In genomic region chr1:168170552-168171508, GRCh38 we compare ENCODE assay signal across 18 cellular contexts. TPM values are rescaled to one million over a fixed set of nuclear protein-coding genes. Genes with fewer than 3 reads are reported as not detected.
DNase-seq lines count a peak whose midpoint lies in the region; ATAC-seq, FAIRE-seq and TF ChIP-seq lines count a peak whose summit lies in the region.
"Had no signal": no experiment of that assay in that cellular context is flagged by ENCODE, and none has a peak within 500 bp of the region (broad histone marks: within the 10 kb centered on the region; RNA-seq: fewer than 3 reads in every experiment).

No MANE protein-coding gene starts in this region.

- no peaks in the 10 kb centered on the region for H3K36me3 Mint-ChIP-seq in WTC11
- peaks cover 0 to 4% (median 0%) of the 10 kb centered on the region in 5 donors for H3K36me3 Mint-ChIP-seq in naive thymus-derived CD4-positive, alpha-beta T cell
- H3K36me3 Mint-ChIP-seq: T-cell had no signal

- H3K9me3 ChIP-seq in neuron (ENCODE audit: low read length) (no peaks in the 10 kb centered on the region), esophagus squamous epithelium (no peaks in the 10 kb centered on the region)
- H3K9me3 ChIP-seq in naive thymus-derived CD4-positive, alpha-beta T cell (ENCODE audit: control insufficient read depth in 2 of 3, low read length in 3 of 3): no peaks in the 10 kb centered on the region
- H3K9me3 ChIP-seq: thoracic aorta had no signal

- H3K27me3 ChIP-seq in neuron (ENCODE audit: insufficient read depth, low read length): no peaks in the 10 kb centered on the region
- H3K27me3 ChIP-seq in esophagus squamous epithelium: no peaks in the 10 kb centered on the region
- no peaks in the 10 kb centered on the region for H3K27me3 ChIP-seq in naive thymus-derived CD4-positive, alpha-beta T cell (ENCODE audit: control insufficient read depth in 2 of 2, insufficient read depth in 2 of 2, low read length in 2 of 2)

- no peaks in the 10 kb centered on the region for H3K4me1 Mint-ChIP-seq in WTC11
- H3K4me1 Mint-ChIP-seq in naive thymus-derived CD4-positive, alpha-beta T cell: peaks cover 0 to 1% (median 0%) of the 10 kb centered on the region in 7 donors

- intact Hi-C loops in esophagus squamous epithelium (cut with DNase I): no loop called here
- intact Hi-C loops in naive thymus-derived CD4-positive, alpha-beta T cell (cut with micrococcal nuclease): loop anchor here in 1 of 2 donors (10.0 kb wide), 2 partner anchors 366 to 1314 kb away; partner anchors contain the start of gene SLC19A2

- H3K9me3 Mint-ChIP-seq in WTC11: peaks cover 4% of the 10 kb centered on the region
- peaks cover 0 to 2% (median 0%) of the 10 kb centered on the region in 11 donors for H3K9me3 Mint-ChIP-seq in naive thymus-derived CD4-positive, alpha-beta T cell
- H3K9me3 Mint-ChIP-seq: endodermal cell, T-cell had no signal

- peak; percentile 65 for FAIRE-seq in GM12891 (lab: Jason Lieb, UNC)

- TF ChIP-seq POLR2A in GM12891 (IDR thresholded peaks at IDR 0.05; ENCODE audit: low read depth, low read length): no peak
- TF ChIP-seq POLR2A in esophagus squamous epithelium (IDR thresholded peaks at IDR 0.05): no peak

- no peak overlapping the region for H3K27ac ChIP-seq in esophagus squamous epithelium
- no peak overlapping the region for H3K27ac ChIP-seq in naive thymus-derived CD4-positive, alpha-beta T cell (ENCODE audit: low read depth, low read length)
- H3K27ac ChIP-seq: C4-2B, thoracic aorta had no signal

- H3K4me3 Mint-ChIP-seq in WTC11: no peak overlapping the region
- H3K4me3 Mint-ChIP-seq in naive thymus-derived CD4-positive, alpha-beta T cell: no peak overlapping the region
- H3K4me3 Mint-ChIP-seq: endodermal cell, T-cell had no signal

- WGBS in esophagus squamous epithelium, 2 donors: 88 to 90% methylated on average over 5 to 7 of the region's 7 CpGs

- H3K36me3 ChIP-seq in neuron (ENCODE audit: insufficient read depth, low read length): no peaks in the 10 kb centered on the region
- H3K36me3 ChIP-seq in esophagus squamous epithelium: no peaks in the 10 kb centered on the region
- no peaks in the 10 kb centered on the region for H3K36me3 ChIP-seq in naive thymus-derived CD4-positive, alpha-beta T cell (ENCODE audit: control insufficient read depth in 2 of 3, insufficient read depth in 3 of 3, low read length in 3 of 3)
- H3K36me3 ChIP-seq: thoracic aorta had no signal

- no peak overlapping the region for H3K27ac Mint-ChIP-seq in WTC11
- H3K27ac Mint-ChIP-seq in naive thymus-derived CD4-positive, alpha-beta T cell: no peak overlapping the region
- H3K27ac Mint-ChIP-seq: endodermal cell, T-cell had no signal

- CTCF ChIA-PET in WTC11 (lab: Charles Lee): interaction anchor here (0.5 to 0.7 kb wide), 2 partner anchors 163 to 439 kb away, joined by 3 read pairs; no protein-coding TSS in a partner anchor
- CTCF ChIA-PET in HEK293T (lab: Yijun Ruan, JAX): no interaction called here
- CTCF ChIA-PET in naive thymus-derived CD4-positive, alpha-beta T cell (lab: Charles Lee): no interaction called here

- POLR2A ChIA-PET in WTC11 (lab: Charles Lee): no interaction called here
- POLR2A ChIA-PET in HEK293T (lab: Yijun Ruan, JAX): no interaction called here
- POLR2A ChIA-PET in naive thymus-derived CD4-positive, alpha-beta T cell (lab: Charles Lee): interaction anchor here (0.6 kb wide), 1 partner anchor 11 kb away, joined by 7 read pairs; no protein-coding TSS in a partner anchor

- ATAC-seq in HG03064 (IDR thresholded peaks at IDR 0.05; ENCODE audit: low read depth, unreplicated experiment) (peak; percentile 73), WTC11 (peak; percentile 28; the same call in 1 of the 2 replicates)
- ATAC-seq in naive thymus-derived CD4-positive, alpha-beta T cell: no peak
- ATAC-seq: sciatic nerve, T-cell had no signal

- no peaks in the 10 kb centered on the region; the same call in none of the 2 replicates for H3K27me3 Mint-ChIP-seq in WTC11 (ENCODE audit: low read depth)
- peaks cover 12 to 27% (median 16%) of the 10 kb centered on the region in 5 donors for H3K27me3 Mint-ChIP-seq in naive thymus-derived CD4-positive, alpha-beta T cell

- no peak for TF ChIP-seq CTCF in WTC11 (IDR thresholded peaks at IDR 0.05)
- no peak for TF ChIP-seq CTCF in esophagus squamous epithelium (IDR thresholded peaks at IDR 0.05)

- no peak overlapping the region for H3K4me3 ChIP-seq in neuron (ENCODE audit: low read length)
- H3K4me3 ChIP-seq in esophagus squamous epithelium: no peak overlapping the region
- no peak overlapping the region for H3K4me3 ChIP-seq in naive thymus-derived CD4-positive, alpha-beta T cell (ENCODE audit: low read length)
- H3K4me3 ChIP-seq: lung, thoracic aorta had no signal

- peak overlapping the region; percentile 77 for H2AFZ ChIP-seq in neuron (ENCODE audit: low read depth, low read length)

- DNase-seq in GM12891 (ENCODE audit: insufficient read length, low spot score) (no peak), WTC11 (ENCODE audit: low spot score) (no peak), esophagus squamous epithelium (lab: John Stamatoyannopoulos, UW) (no peak), HEK293T (ENCODE audit: extremely low spot score) (no peak)
- DNase-seq in naive thymus-derived CD4-positive, alpha-beta T cell: no peak
- DNase-seq: endodermal cell; foreskin melanocyte; NCI-H1092; NCI-H446; stimulated activated CD4-positive, alpha-beta T cell treated with anti-CD3 and anti-CD28 coated beads, Interleukin-4, amount 100 ng/mL, for 1 hour; stimulated activated CD8-positive, alpha-beta memory T cell treated with anti-CD3 and anti-CD28 coated beads, Interleukin-4, amount 100 ng/mL, for 48 hours; T-cell had no signal

- H3K4me1 ChIP-seq in neuron (ENCODE audit: insufficient read depth, low read length) (no peaks in the 10 kb centered on the region), esophagus squamous epithelium (no peaks in the 10 kb centered on the region)
- no peaks in the 10 kb centered on the region for H3K4me1 ChIP-seq in naive thymus-derived CD4-positive, alpha-beta T cell (ENCODE audit: control insufficient read depth in 2 of 2, insufficient read depth in 2 of 2, low read length in 2 of 2)

TF ChIP-seq in GM12891, 5 proteins besides CTCF, POLR2A, EP300 and RAD21:
- TF ChIP-seq POLR2AphosphoS5 (IDR thresholded peaks at IDR 0.05; ENCODE audit: low read depth, low read length): no peak
- TF ChIP-seq POU2F2 (IDR thresholded peaks at IDR 0.05; ENCODE audit: low read depth, low read length): no peak
- peak; percentile 76 for TF ChIP-seq SPI1 (IDR thresholded peaks at IDR 0.05; ENCODE audit: low read depth, low read length)

TF ChIP-seq in WTC11, 78 proteins besides CTCF, POLR2A, EP300 and RAD21 (continues in another document):
- TF ChIP-seq ZNF232 (CRISPR knock-in tag; IDR thresholded peaks at IDR 0.05): no peak
- TF ChIP-seq ELF4 (CRISPR knock-in tag; IDR thresholded peaks at IDR 0.05; ENCODE audit: low read depth): no peak
- no peak for TF ChIP-seq PREB (CRISPR knock-in tag; IDR thresholded peaks at IDR 0.05; ENCODE audit: borderline replicate concordance)

TF ChIP-seq in HEK293T, 16 proteins besides CTCF, POLR2A, EP300 and RAD21:
- TF ChIP-seq PKNOX1 (IDR thresholded peaks at IDR 0.05) (no peak), TARDBP (IDR thresholded peaks at IDR 0.05) (no peak), LEF1 (IDR thresholded peaks at IDR 0.05; ENCODE audit: borderline replicate concordance) (no peak)

RNA-seq across cellular contexts. Expression of gene TIPRL, which starts 7.9 kb away (rescaled TPM):
- 25.1 TPM for polyA plus RNA-seq in GM12891 (2012; ENCODE audit: low read depth, missing spikeins)
- total RNA-seq in WTC11 (2021) (25.3 to 25.8 TPM (median 25.4 TPM) in 3 replicates), esophagus squamous epithelium (10 to 100 TPM; 14.5 to 45.1 (median 23.7) TPM)
- total RNA-seq in naive thymus-derived CD4-positive, alpha-beta T cell: 10 to 100 TPM; 17.2 to 41.2 (median 23.5) TPM
- polyA plus RNA-seq in naive thymus-derived CD4-positive, alpha-beta T cell: 10 to 100 TPM; 22.9 to 44.9 TPM

RNA-seq across cellular contexts. Expression of gene GPR161, which starts 34.1 kb away (rescaled TPM):
- 0.06 TPM for polyA plus RNA-seq in GM12891 (2012; ENCODE audit: low read depth, missing spikeins)
- total RNA-seq in WTC11 (2021) (11.0 to 11.6 TPM (median 11.2 TPM) in 3 replicates), esophagus squamous epithelium (10 to 100 TPM in 1 of 4 donors, 1 to 10 TPM in 3; 1.7 to 12.2 (median 3.9) TPM)
- under 1 TPM in 4 of 5 experiments, not detected in 1; 0.05 to 0.60 (median 0.17) TPM for total RNA-seq in naive thymus-derived CD4-positive, alpha-beta T cell
- polyA plus RNA-seq in naive thymus-derived CD4-positive, alpha-beta T cell: not detected

RNA-seq across cellular contexts. Expression of gene SFT2D2, which starts 55.0 kb away (rescaled TPM):
- 6.4 TPM for polyA plus RNA-seq in GM12891 (2012; ENCODE audit: low read depth, missing spikeins)
- total RNA-seq in WTC11 (2021): 23.2 to 28.1 TPM (median 25.2 TPM) in 3 replicates
- total RNA-seq in esophagus squamous epithelium: 10 to 100 TPM; 34.0 to 44.1 (median 40.1) TPM
- 10 to 100 TPM; 46.9 to 79.8 (median 51.3) TPM for total RNA-seq in naive thymus-derived CD4-positive, alpha-beta T cell
- polyA plus RNA-seq in naive thymus-derived CD4-positive, alpha-beta T cell: 10 to 100 TPM; 35.9 to 42.6 TPM
